ENCODE assay signal across 8 cellular contexts in genomic region chr17:73710095-73710592, GRCh38.
DNase-seq lines count a peak whose midpoint lies in the region; ATAC-seq lines count a peak whose summit lies in the region.

No MANE protein-coding gene starts in this region.

- no peak overlapping the region for H3K4ac ChIP-seq in mesendoderm (ENCODE audit: low read depth, low read length)

- no peaks in the 10 kb centered on the region for H3K79me2 ChIP-seq in mesendoderm (ENCODE audit: control insufficient read depth, insufficient read depth, low read length)

- H3K79me1 ChIP-seq in mesendoderm (ENCODE audit: low read length): no peaks in the 10 kb centered on the region

- H3K18ac ChIP-seq in mesendoderm (ENCODE audit: low read length): no peak overlapping the region

- H3K4me1 ChIP-seq in mesendoderm (ENCODE audit: control insufficient read depth, low read depth, low read length): no peaks in the 10 kb centered on the region

- H3K27me3 ChIP-seq in mesendoderm (ENCODE audit: insufficient read depth, low read length, poor library complexity): no peaks in the 10 kb centered on the region

- no peak overlapping the region for H3K23ac ChIP-seq in mesendoderm (ENCODE audit: low read length)

- H4K5ac ChIP-seq in mesendoderm (ENCODE audit: low read length): no peak overlapping the region

- peak overlapping the region; percentile 12 for H3K9ac ChIP-seq in mesendoderm (ENCODE audit: low read length)

- no peak for ATAC-seq in HG03139 (IDR thresholded peaks at IDR 0.05; ENCODE audit: unreplicated experiment)

- no peak overlapping the region for H2BK5ac ChIP-seq in mesendoderm (ENCODE audit: low read length)

- no peak overlapping the region for H4K8ac ChIP-seq in mesendoderm (ENCODE audit: low read depth, low read length)

- no peak overlapping the region for H2BK15ac ChIP-seq in mesendoderm (replicated peaks; ENCODE audit: low read depth)

- no peak overlapping the region for H3K4me3 ChIP-seq in mesendoderm (ENCODE audit: low read length)

- peak; percentile 51 for DNase-seq in SIG-M5 treated with dmso at 0.1 percent for 504 hours (lab: John Stamatoyannopoulos, UW; ENCODE audit: unreplicated experiment)
- no peak for DNase-seq in SIG-M5 (lab: John Stamatoyannopoulos, UW)
- peak; percentile 50 for DNase-seq in NCI-H345 treated with DMSO at 0.1 percent for 48 hours (lab: John Stamatoyannopoulos, UW; ENCODE audit: unreplicated experiment)
- peak; percentile 51 to 54 for DNase-seq in activated CD4-positive, alpha-beta T cell treated with anti-CD3 and anti-CD28 coated beads, Interleukin-2, amount 50 U/mL, for 4 hours
- peak; percentile 90 for DNase-seq in ecto neural progenitor cell (ENCODE audit: low spot score)
- peak; percentile 82 for DNase-seq in mesendoderm
- peak; percentile 17 to 46 for DNase-seq in stimulated activated CD8-positive, alpha-beta memory T cell treated with anti-CD3 and anti-CD28 coated beads, Interleukin-7, amount 100 ng/mL, for 1 hour (ENCODE audit: low read depth in 2 of 2)

- no peaks in the 10 kb centered on the region for H3K36me3 ChIP-seq in mesendoderm (ENCODE audit: control insufficient read depth, insufficient read depth, low read length)

- WGBS in mesendoderm (ENCODE audit: extremely low coverage, insufficient coverage, low lambda C conversion rate): no CpG with 5 or more reads among the region's 15 CpGs

- H3K56ac ChIP-seq in mesendoderm (ENCODE audit: low read length): no peak overlapping the region

- no peak overlapping the region for H3K27ac ChIP-seq in mesendoderm (ENCODE audit: low read depth, low read length)

- H3K4me2 ChIP-seq in mesendoderm (ENCODE audit: low read length): no peak overlapping the region

- no peak overlapping the region for H2AK5ac ChIP-seq in mesendoderm (ENCODE audit: low read length)

- H2BK120ac ChIP-seq in mesendoderm (ENCODE audit: low read depth, low read length): no peak overlapping the region
